Comparison of ENCODE assay signal across 9 cellular contexts in the genomic region with DNA sequence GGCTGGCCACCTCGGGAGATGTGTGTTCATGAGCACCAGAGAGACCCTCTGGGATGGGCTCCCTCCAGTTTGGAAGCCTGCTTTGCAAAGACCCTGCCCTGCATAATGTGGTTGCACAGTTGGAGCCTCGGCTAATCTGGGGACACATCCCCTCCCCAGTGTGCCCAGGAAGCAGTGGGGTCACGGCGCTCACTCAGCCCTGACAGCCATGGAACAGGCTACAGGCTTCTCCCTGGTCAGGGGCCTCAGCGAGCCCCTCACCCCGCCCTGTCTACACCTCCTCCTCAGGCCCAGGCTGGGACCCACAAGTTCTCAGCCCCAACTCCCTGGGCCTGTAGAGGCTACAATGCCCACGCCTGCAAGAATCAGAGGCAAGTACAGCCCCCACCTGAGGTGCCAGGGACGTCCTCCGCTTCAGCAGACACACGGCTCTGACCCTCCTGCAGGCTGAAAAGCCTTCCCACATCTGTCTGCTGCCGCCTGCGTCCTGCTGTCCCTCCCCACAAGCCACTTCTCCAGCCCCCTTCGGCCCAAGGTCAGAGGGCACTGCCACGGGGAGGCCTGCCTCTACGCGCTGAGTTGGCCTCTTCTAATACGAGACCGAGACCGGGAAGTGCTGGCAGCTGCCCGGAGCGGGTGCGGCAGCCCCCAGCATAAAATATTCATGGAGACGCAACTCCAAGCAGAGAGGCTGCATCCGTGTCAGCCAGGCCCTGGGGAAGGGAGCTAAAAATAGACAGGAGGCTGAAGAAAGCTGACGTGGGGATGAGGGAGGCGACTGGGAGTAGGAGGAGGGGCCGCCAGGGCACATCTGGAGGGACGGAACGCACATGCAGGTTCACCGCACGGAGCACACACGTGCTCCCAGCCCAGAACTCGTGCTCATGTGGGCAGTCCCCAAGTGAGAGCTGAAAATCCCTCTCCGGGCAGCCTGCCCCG.
DNase-seq lines count a peak whose midpoint lies in the region; ATAC-seq and TF ChIP-seq lines count a peak whose summit lies in the region.
"Had no signal": no experiment of that assay in that cellular context is flagged by ENCODE, and none has a peak within 500 bp of the region (broad histone marks: within the 10 kb centered on the region; RNA-seq: fewer than 3 reads in every experiment).

No MANE protein-coding gene starts in this region.

- H2AFZ ChIP-seq in parathyroid adenoma = peak overlapping the region; percentile 72

- H3K36me3 ChIP-seq in SK-N-MC (ENCODE audit: insufficient read depth, low read length) (no peaks in the 10 kb centered on the region), parathyroid adenoma (ENCODE audit: control insufficient read depth, insufficient read depth, low read length) (no peaks in the 10 kb centered on the region)

- H3K4me1 ChIP-seq in parathyroid adenoma = peaks cover 5% of the 10 kb centered on the region
- H3K4me1 ChIP-seq: HAP-1 had no signal

- no peak for TF ChIP-seq CTCF in parathyroid adenoma (IDR thresholded peaks at IDR 0.05)

- no peaks in the 10 kb centered on the region for H3K27me3 ChIP-seq in parathyroid adenoma (ENCODE audit: control insufficient read depth, insufficient read depth, low read length)

- H3K4me2 ChIP-seq in parathyroid adenoma (ENCODE audit: low read length) = peak overlapping the region; percentile 66

- H3K9me3 ChIP-seq in SK-N-MC (ENCODE audit: low read depth, low read length) (no peaks in the 10 kb centered on the region), parathyroid adenoma (ENCODE audit: control insufficient read depth, low read length) (no peaks in the 10 kb centered on the region)
- H3K9me3 ChIP-seq: HAP-1 had no signal

- H3K4me3 ChIP-seq in SK-N-MC = peak overlapping the region; percentile 75
- no peak overlapping the region for H3K4me3 ChIP-seq in parathyroid adenoma (ENCODE audit: low read depth, low read length)
- H3K4me3 ChIP-seq: HAP-1 had no signal

- no peaks in the 10 kb centered on the region for H3K79me2 ChIP-seq in parathyroid adenoma

- peak overlapping the region; percentile 88 for H3K27ac ChIP-seq in SK-N-MC
- peak overlapping the region; percentile 81 for H3K27ac ChIP-seq in parathyroid adenoma

- ATAC-seq in HG03135 (IDR thresholded peaks at IDR 0.05; ENCODE audit: unreplicated experiment) = no peak
- ATAC-seq in GM19023 (IDR thresholded peaks at IDR 0.05; ENCODE audit: unreplicated experiment) = no peak
- ATAC-seq in GM21723 (IDR thresholded peaks at IDR 0.05; ENCODE audit: unreplicated experiment) = no peak

- peak overlapping the region; percentile 76 for H3K9ac ChIP-seq in SK-N-MC (ENCODE audit: insufficient read length)
- no peak overlapping the region for H3K9ac ChIP-seq in parathyroid adenoma

- DNase-seq in COLO668 (lab: John Stamatoyannopoulos, UW; ENCODE audit: unreplicated experiment) = peak; percentile 94
- DNase-seq in SK-N-MC (ENCODE audit: low read depth, low spot score) = no peak
- peak in 27 of 42 donors; percentile 20 to 76 (median 37) for DNase-seq in head of caudate nucleus
- no peak for DNase-seq in NCI-H1048 (lab: John Stamatoyannopoulos, UW)

- intact Hi-C loops in head of caudate nucleus (cut with DNase I) = no loop called here

Comparison
In these comparisons a context has a peak if more than half of its experiments do, and no peak if none do; other contexts are left out.
1. DNase-seq: peak in COLO668 (single experiment) and head of caudate nucleus (27 of 42); none in SK-N-MC (single experiment) and NCI-H1048 (single experiment).